In genomic region chr13:59865398-59865797, GRCh38 we compare ENCODE assay signal across 17 cellular contexts.
"Had no signal": no experiment of that assay in that cellular context is flagged by ENCODE, and none has a peak within 500 bp of the region (broad histone marks: within the 10 kb centered on the region; RNA-seq: fewer than 3 reads in every experiment).

No MANE protein-coding gene starts in this region.

- H3K4me1 ChIP-seq: body of pancreas, gastroesophageal sphincter, heart right ventricle, left lung had no signal

- H3K36me3 ChIP-seq: gastroesophageal sphincter, heart right ventricle, left lung had no signal

- H3K27me3 ChIP-seq: body of pancreas, dorsolateral prefrontal cortex, gastroesophageal sphincter, heart right ventricle, left lung had no signal

- H3K4me3 ChIP-seq: body of pancreas, dorsolateral prefrontal cortex, gastroesophageal sphincter, heart right ventricle, left lung had no signal

- H3K9me3 ChIP-seq: body of pancreas, gastroesophageal sphincter, heart right ventricle, left lung had no signal

- DNase-seq: activated CD4-positive, alpha-beta T cell treated with anti-CD3 and anti-CD28 coated beads for 36 hours; activated CD4-positive, alpha-beta T cell treated with anti-CD3 and anti-CD28 coated beads, Interleukin-2, amount 50 U/mL, for 48 hours; activated gamma-delta T cell treated with Interleukin-2 at 50 U/mL for 16 hours; activated T-cell treated with anti-CD3 and anti-CD28 coated beads for 4 hours; amniotic stem cell; body of pancreas; central memory CD4-positive, alpha-beta T cell; dorsolateral prefrontal cortex; endodermal cell; erythroblast; heart right ventricle; left lung; stimulated activated CD4-positive, alpha-beta T cell treated with anti-CD3 and anti-CD28 coated beads, Interleukin-1b, Interleukin-23, amount 100 ng/mL, for 48 hours; stimulated activated CD8-positive, alpha-beta memory T cell treated with anti-CD3 and anti-CD28 coated beads, Interleukin-4, amount 100 ng/mL, for 48 hours; stimulated activated naive CD4-positive, alpha-beta T cell had no signal

- ATAC-seq: activated CD4-positive, alpha-beta T cell treated with anti-CD3 and anti-CD28 coated beads for 36 hours; body of pancreas; gastroesophageal sphincter; heart right ventricle; left lung; WTC11 had no signal

- H3K27ac ChIP-seq: body of pancreas, dorsolateral prefrontal cortex, gastroesophageal sphincter, heart right ventricle, left lung had no signal
